ENCODE assay signal across 32 cellular contexts in the genomic region with DNA sequence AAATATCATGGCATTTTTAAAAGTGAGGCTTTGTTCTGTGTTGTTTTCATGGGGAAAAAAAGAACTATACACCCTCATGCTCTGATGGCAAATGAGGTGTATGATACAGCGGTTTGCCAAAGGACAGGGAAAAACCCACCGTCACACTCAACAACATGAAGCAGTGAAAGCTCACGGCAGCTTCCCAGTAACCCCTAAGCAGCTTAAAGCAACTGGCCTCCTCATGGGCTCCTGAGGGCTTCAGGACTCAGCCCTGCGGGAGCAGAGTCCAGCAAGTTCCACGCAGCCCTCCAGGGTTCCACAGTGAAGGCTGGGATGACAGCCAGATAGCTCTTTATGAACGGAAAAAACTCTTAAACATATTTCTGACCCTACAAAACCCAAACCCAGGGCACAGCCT. TPM values are rescaled to one million over a fixed set of nuclear protein-coding genes. Genes with fewer than 3 reads are reported as not detected.
"Had no signal": no experiment of that assay in that cellular context is flagged by ENCODE, and none has a peak within 500 bp of the region (broad histone marks: within the 10 kb centered on the region; RNA-seq: fewer than 3 reads in every experiment).

No MANE protein-coding gene starts in this region.

- H3K27me3 ChIP-seq: ovary, testis had no signal

- H3K79me2 ChIP-seq: hepatocyte had no signal

- H3K4me2 ChIP-seq: hepatocyte had no signal

- H3K27ac ChIP-seq: heart right ventricle, hepatocyte, left ventricle myocardium inferior, neutrophil, ovary, prostate gland, sigmoid colon, stomach, testis, thyroid gland, transverse colon, upper lobe of left lung, vagina had no signal

- DNase-seq: heart right ventricle; islet precursor cell; left ventricle myocardium inferior; naive thymus-derived CD8-positive, alpha-beta T cell; occipital lobe; retina; right cardiac atrium; sigmoid colon; small intestine; stimulated activated CD4-positive, alpha-beta T cell treated with anti-CD3 and anti-CD28 coated beads, Interleukin-12 subunit alpha, Interleukin-12 subunit beta, amount 100 ng/mL, for 4 hours; stimulated activated CD4-positive, alpha-beta T cell treated with anti-CD3 and anti-CD28 coated beads, Interleukin-15, amount 100 ng/mL, for 24 hours; stimulated activated CD4-positive, alpha-beta T cell treated with anti-CD3 and anti-CD28 coated beads, Interleukin-2, amount 100 ng/mL, for 24 hours; stimulated activated CD4-positive, alpha-beta T cell treated with anti-CD3 and anti-CD28 coated beads, Interleukin-4, amount 100 ng/mL, for 1 hour; stimulated activated naive B cell treated with anti-CD40 and anti-IgM and Interleukin-4, amounts not matched to agents 10 μg/mL and 1 μg/mL and 100 μg/mL, for 72 hours; stimulated activated naive CD8-positive, alpha-beta T cell treated with anti-CD3 and anti-CD28 coated beads, Interleukin-15, Interleukin-2, amounts not matched to agents 100 U/mL and 50 U/mL, for 24 hours; stomach; testis; thyroid gland; transverse colon; upper lobe of left lung had no signal

- H3K4me3 Mint-ChIP-seq: naive thymus-derived CD8-positive, alpha-beta T cell; nephron; neural crest cell; stimulated activated naive B cell treated with anti-CD40 and anti-IgM and Interleukin-4, amounts not matched to agents 10 μg/mL and 1 μg/mL and 100 μg/mL, for 72 hours had no signal

- ATAC-seq: heart right ventricle; naive thymus-derived CD8-positive, alpha-beta T cell; right cardiac atrium; stimulated activated naive B cell treated with anti-CD40 and anti-IgM and Interleukin-4, amounts not matched to agents 10 μg/mL and 1 μg/mL and 100 μg/mL, for 72 hours; stimulated activated naive CD8-positive, alpha-beta T cell treated with anti-CD3 and anti-CD28 coated beads, Interleukin-15, Interleukin-2, amounts not matched to agents 100 U/mL and 50 U/mL, for 24 hours had no signal

- H3K4me3 ChIP-seq: heart right ventricle, hepatocyte, left ventricle myocardium inferior, lung, ovary, prostate gland, sigmoid colon, stomach, testis, thyroid gland, transverse colon, upper lobe of left lung, vagina had no signal

- H3K9me3 Mint-ChIP-seq: naive thymus-derived CD8-positive, alpha-beta T cell; nephron; neural crest cell; stimulated activated naive B cell treated with anti-CD40 and anti-IgM and Interleukin-4, amounts not matched to agents 10 μg/mL and 1 μg/mL and 100 μg/mL, for 72 hours had no signal

- H2AFZ ChIP-seq: hepatocyte had no signal

- H3K36me3 ChIP-seq: neutrophil, ovary had no signal

- H3K4me1 ChIP-seq: prostate gland, testis, vagina had no signal

- H3K27ac Mint-ChIP-seq: naive thymus-derived CD8-positive, alpha-beta T cell; nephron; stimulated activated naive B cell treated with anti-CD40 and anti-IgM and Interleukin-4, amounts not matched to agents 10 μg/mL and 1 μg/mL and 100 μg/mL, for 72 hours had no signal

- H3K9me3 ChIP-seq: heart right ventricle, left ventricle myocardium inferior, neutrophil, ovary, prostate gland, sigmoid colon, stomach, testis, thyroid gland, transverse colon, upper lobe of left lung, vagina had no signal

RNA-seq across cellular contexts. Expression of a gene that starts 12.9 kb away (rescaled TPM):
- total RNA-seq: heart right ventricle; hepatocyte; kidney epithelial cell; left ventricle myocardium inferior; lower leg skin; lung; mucosa of gallbladder; naive thymus-derived CD8-positive, alpha-beta T cell; neural crest cell; occipital lobe; ovary; prostate gland; right cardiac atrium; sigmoid colon; stomach; thyroid gland; transverse colon; upper lobe of left lung; urinary bladder; vagina had no signal
- polyA plus RNA-seq: heart right ventricle; hepatocyte; lung; naive thymus-derived CD8-positive, alpha-beta T cell; ovary; right cardiac atrium; sigmoid colon; small intestine; stomach; urinary bladder had no signal
